Comparison of ENCODE assay signal across 22 cellular contexts in the genomic region with DNA sequence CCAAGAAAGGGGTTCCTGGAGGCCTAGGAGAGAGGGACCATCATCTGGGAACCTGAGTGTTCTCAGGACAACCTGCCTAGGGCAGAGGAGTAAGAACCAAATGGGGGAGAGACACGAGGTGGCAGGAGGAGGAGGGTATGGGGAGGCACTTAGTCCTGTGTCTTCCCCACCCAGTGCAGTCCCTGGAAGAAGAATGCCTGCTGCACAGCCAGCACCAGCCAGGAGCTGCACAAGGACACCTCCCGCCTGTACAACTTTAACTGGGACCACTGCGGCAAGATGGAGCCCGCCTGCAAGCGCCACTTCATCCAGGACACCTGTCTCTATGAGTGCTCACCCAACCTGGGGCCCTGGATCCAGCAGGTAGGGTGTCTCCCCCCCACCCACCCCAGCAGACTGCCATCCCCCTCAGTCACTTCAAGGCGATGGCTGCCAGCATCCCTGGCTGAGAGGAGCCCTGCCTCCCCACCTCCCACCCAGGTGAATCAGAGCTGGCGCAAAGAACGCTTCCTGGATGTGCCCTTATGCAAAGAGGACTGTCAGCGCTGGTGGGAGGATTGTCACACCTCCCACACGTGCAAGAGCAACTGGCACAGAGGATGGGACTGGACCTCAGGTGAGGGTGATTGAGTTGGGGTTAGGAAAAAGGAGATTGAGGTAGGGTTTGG. TPM values are rescaled to one million over a fixed set of nuclear protein-coding genes. Genes with fewer than 3 reads are reported as not detected.
DNase-seq lines count a peak whose midpoint lies in the region; ATAC-seq and TF ChIP-seq lines count a peak whose summit lies in the region.
"Had no signal": no experiment of that assay in that cellular context is flagged by ENCODE, and none has a peak within 500 bp of the region (broad histone marks: within the 10 kb centered on the region; RNA-seq: fewer than 3 reads in every experiment).

No MANE protein-coding gene starts in this region.

- H3K36me3 ChIP-seq in esophagus muscularis mucosa (no peaks in the 10 kb centered on the region), tibial nerve (no peaks in the 10 kb centered on the region)
- H3K36me3 ChIP-seq: gastrocnemius medialis, lower lobe of right lung had no signal

- H3K27ac ChIP-seq in H9 (ENCODE audit: insufficient read length, low read depth, low read length) = no peak overlapping the region
- no peak overlapping the region for H3K27ac ChIP-seq in esophagus muscularis mucosa (replicated peaks in 1 of 4)
- H3K27ac ChIP-seq in tibial nerve = no peak overlapping the region
- H3K27ac ChIP-seq: epithelial cell of prostate, lower lobe of right lung, psoas muscle had no signal

- no peak for TF ChIP-seq CTCF in H9 (conservative IDR thresholded peaks at IDR 0.05)
- TF ChIP-seq CTCF in esophagus muscularis mucosa (IDR thresholded peaks at IDR 0.05) = no peak
- no peak for TF ChIP-seq CTCF in tibial nerve (IDR thresholded peaks at IDR 0.05)

- H3K14ac ChIP-seq in H9 (ENCODE audit: insufficient read depth, low read length) = no peak overlapping the region

- peaks cover 2% of the 10 kb centered on the region; the same call in 1 of the 2 replicates for H3K79me2 ChIP-seq in H9 (ENCODE audit: insufficient read depth, low read length)

- no peak overlapping the region for H3K9ac ChIP-seq in H9 (ENCODE audit: extremely low read depth, insufficient read length, low read length)

- DNase-seq in activated effector memory CD4-positive, alpha-beta T cell treated with anti-CD3 and anti-CD28 coated beads, Interleukin-2, amount 50 U/mL, for 16 hours = peak; percentile 53
- no peak for DNase-seq in activated effector memory CD4-positive, alpha-beta T cell treated with Interleukin-2 at 50 U/mL for 16 hours
- DNase-seq in H9 (peak; percentile 19), esophagus muscularis mucosa (ENCODE audit: extremely low spot score) (peak; percentile 88), tibial nerve (ENCODE audit: low spot score in 2 of 2) (no peak)
- DNase-seq in stimulated activated CD8-positive, alpha-beta memory T cell treated with anti-CD3 and anti-CD28 coated beads, Interleukin-4, amount 100 ng/mL, for 48 hours = peak; percentile 21
- no peak for DNase-seq in effector memory CD8-positive, alpha-beta T cell
- DNase-seq: activated gamma-delta T cell treated with Interleukin-2 at 50 U/mL for 16 hours; IMR-90; lower lobe of right lung; NCI-H2029; psoas muscle; SIG-M5; stimulated activated naive CD4-positive, alpha-beta T cell; T-helper 2 cell had no signal

- H3T11ph ChIP-seq in H9 (ENCODE audit: low read length) = no peak overlapping the region

- H3K36me3 Mint-ChIP-seq in H9 (ENCODE audit: insufficient read depth in 1 of 3, low read depth in 3 of 3) = peaks cover 0 to 5% (median 0%) of the 10 kb centered on the region in 3 experiments; a peak in 1 of 7 replicates
- H3K36me3 Mint-ChIP-seq in effector memory CD8-positive, alpha-beta T cell (ENCODE audit: insufficient read depth) = peaks cover 4% of the 10 kb centered on the region
- H3K36me3 Mint-ChIP-seq: naive thymus-derived CD8-positive, alpha-beta T cell; WTC11 had no signal

- no peak overlapping the region for H2BK20ac ChIP-seq in H9 (ENCODE audit: low read depth, low read length, poor library complexity, severe bottlenecking)

- H3K23ac ChIP-seq in H9 (ENCODE audit: insufficient read length, low read depth, low read length) = no peak overlapping the region

- peaks cover 33% of the 10 kb centered on the region for H3K27me3 Mint-ChIP-seq in H9 (ENCODE audit: low read depth)
- peaks cover 29 to 32% of the 10 kb centered on the region in 2 donors for H3K27me3 Mint-ChIP-seq in effector memory CD8-positive, alpha-beta T cell

- H3K4me3 Mint-ChIP-seq in H9 = peak overlapping the region in 1 of 2 experiments; percentile 36; a peak in 1 of 5 replicates
- no peak overlapping the region for H3K4me3 Mint-ChIP-seq in effector memory CD8-positive, alpha-beta T cell
- H3K4me3 Mint-ChIP-seq: WTC11 had no signal

- H3K4me1 ChIP-seq in H9 (ENCODE audit: insufficient read depth, low read length) = peaks cover 2% of the 10 kb centered on the region; the same call in 1 of the 2 replicates
- H3K4me1 ChIP-seq in esophagus muscularis mucosa = peaks cover 14 to 23% (median 20%) of the 10 kb centered on the region in 4 donors
- peaks cover 0 to 23% (median 19%) of the 10 kb centered on the region in 4 donors for H3K4me1 ChIP-seq in tibial nerve

- TF ChIP-seq POLR2A in esophagus muscularis mucosa (IDR thresholded peaks at IDR 0.05; ENCODE audit: low read depth) = no peak
- no peak for TF ChIP-seq POLR2A in tibial nerve (IDR thresholded peaks at IDR 0.05)

- no peak overlapping the region for H3K4ac ChIP-seq in H9 (ENCODE audit: low read depth, low read length)

- no peak overlapping the region for H4K91ac ChIP-seq in H9 (ENCODE audit: insufficient read length, low read depth, low read length)

- no peak overlapping the region for H2AK5ac ChIP-seq in H9 (ENCODE audit: insufficient read length, low read length)

- no peak overlapping the region for H2BK15ac ChIP-seq in H9 (ENCODE audit: low read depth, low read length)

- no peak overlapping the region for H3K56ac ChIP-seq in H9 (ENCODE audit: insufficient read length, low read depth, low read length)

- H3K4me1 Mint-ChIP-seq in H9 = peaks cover 26 to 34% of the 10 kb centered on the region in 2 experiments
- H3K4me1 Mint-ChIP-seq in effector memory CD8-positive, alpha-beta T cell (ENCODE audit: low read depth in 2 of 2) = peaks cover 23 to 27% of the 10 kb centered on the region in 2 donors

- TF ChIP-seq EP300 in esophagus muscularis mucosa (IDR thresholded peaks at IDR 0.05) (no peak), tibial nerve (IDR thresholded peaks at IDR 0.05) (no peak)

- intact Hi-C loops in esophagus muscularis mucosa (cut with DNase I) = loop anchor here (5.0 to 10.0 kb wide), 2 partner anchors 196 to 211 kb away; a partner anchor contains a TSS

- H2BK5ac ChIP-seq in H9 (ENCODE audit: insufficient read length, low read length) = no peak overlapping the region

- peaks cover 3% of the 10 kb centered on the region for H3K79me1 ChIP-seq in H9 (ENCODE audit: insufficient read depth, low read depth, low read length, poor library complexity, severe bottlenecking)

- H4K5ac ChIP-seq in H9 (ENCODE audit: insufficient read length, low read depth, low read length) = no peak overlapping the region

- WGBS in H9 (ENCODE audit: extremely low coverage, insufficient read length, low lambda C conversion rate) = no CpG with 5 or more reads among the region's 10 CpGs
- WGBS in esophagus muscularis mucosa = 89% methylated on average over 8 of the region's 10 CpGs
- WGBS in tibial nerve, 2 donors = 82 to 91% methylated on average over 7 to 9 of the region's 10 CpGs

- no peaks in the 10 kb centered on the region for H3K27me3 ChIP-seq in H9 (ENCODE audit: insufficient read depth, low read length)
- peaks cover 0 to 6% (median 0%) of the 10 kb centered on the region in 4 donors for H3K27me3 ChIP-seq in esophagus muscularis mucosa
- H3K27me3 ChIP-seq in tibial nerve = no peaks in the 10 kb centered on the region
- H3K27me3 ChIP-seq: gastrocnemius medialis had no signal

- no peak overlapping the region for H2BK12ac ChIP-seq in H9 (ENCODE audit: insufficient read length, low read depth, low read length)

- H4K20me1 ChIP-seq in H9 (ENCODE audit: control insufficient read depth, insufficient read depth, insufficient read length) = no peaks in the 10 kb centered on the region

- H3K18ac ChIP-seq in H9 (ENCODE audit: insufficient read length, low read depth, low read length) = no peak overlapping the region

- H3K23me2 ChIP-seq in H9 (ENCODE audit: insufficient read length, low read depth, low read length, poor library complexity, severe bottlenecking) = peaks cover 16% of the 10 kb centered on the region

- H3K9me3 Mint-ChIP-seq in H9 = no peaks in the 10 kb centered on the region
- H3K9me3 Mint-ChIP-seq in effector memory CD8-positive, alpha-beta T cell = no peaks in the 10 kb centered on the region
- H3K9me3 Mint-ChIP-seq: naive thymus-derived CD8-positive, alpha-beta T cell; WTC11 had no signal

- no peak overlapping the region for H3K4me2 ChIP-seq in H9 (ENCODE audit: insufficient read depth, insufficient read length, low read length)

- no peak overlapping the region for H4K8ac ChIP-seq in H9 (replicated peaks; ENCODE audit: insufficient read length, low read depth, low read length)

- no peaks in the 10 kb centered on the region for H3K9me3 ChIP-seq in H9 (ENCODE audit: control insufficient read depth, low read depth, low read length)
- no peaks in the 10 kb centered on the region for H3K9me3 ChIP-seq in esophagus muscularis mucosa
- H3K9me3 ChIP-seq in tibial nerve = no peaks in the 10 kb centered on the region
- H3K9me3 ChIP-seq: gastrocnemius medialis, lower lobe of right lung, psoas muscle had no signal

- H3K4me3 ChIP-seq in esophagus muscularis mucosa (no peak overlapping the region), tibial nerve (no peak overlapping the region)
- H3K4me3 ChIP-seq: gastrocnemius medialis, lower lobe of right lung, psoas muscle had no signal

- H2AFZ ChIP-seq in H9 (ENCODE audit: low read length) = no peak overlapping the region

- no peak overlapping the region; a peak in 1 of 7 replicates for H3K27ac Mint-ChIP-seq in H9
- peak overlapping the region in 1 of 2 donors; percentile 6 for H3K27ac Mint-ChIP-seq in effector memory CD8-positive, alpha-beta T cell
- H3K27ac Mint-ChIP-seq: WTC11 had no signal

- no peak overlapping the region for H2BK120ac ChIP-seq in H9 (ENCODE audit: low read depth, low read length, poor library complexity, severe bottlenecking)

- no peak for ATAC-seq in effector memory CD8-positive, alpha-beta T cell (replicated peaks)
- ATAC-seq in HG02610 (IDR thresholded peaks at IDR 0.05; ENCODE audit: unreplicated experiment) = no peak
- ATAC-seq: gastrocnemius medialis; lower lobe of right lung; naive thymus-derived CD8-positive, alpha-beta T cell; psoas muscle; WTC11 had no signal

RNA-seq across cellular contexts. Expression of a gene that starts 3.7 kb away (rescaled TPM):
- total RNA-seq in H9 (2021) (207 and 214 TPM in 2 replicates), esophagus muscularis mucosa (100 to 1,000 TPM in 2 of 4 donors, 10 to 100 TPM in 2; 61.6 to 158 (median 100) TPM), tibial nerve (100 to 1,000 TPM in 2 of 4 donors, 10 to 100 TPM in 2; 73.6 to 137 (median 94.8) TPM)

RNA-seq across cellular contexts. Expression of a gene that starts 4.2 kb away (rescaled TPM):
- total RNA-seq in H9 (2021) (not detected in 2 replicates), esophagus muscularis mucosa (10 to 100 TPM; 26.6 to 78.7 (median 33.1) TPM), tibial nerve (10 to 100 TPM; 27.8 to 60.9 (median 35.7) TPM)
- total RNA-seq: A673, IMR-90, NCI-H460, WTC11 had no signal

RNA-seq across cellular contexts. Expression of a gene that starts 23.1 kb away (rescaled TPM):
- total RNA-seq in H9 (2021) (1.1 and 1.4 TPM in 2 replicates), esophagus muscularis mucosa (1 to 10 TPM; 1.2 to 1.3 (median 1.3) TPM), tibial nerve (not detected)
- total RNA-seq: A673; gastrocnemius medialis; IMR-90; lower lobe of right lung; naive thymus-derived CD8-positive, alpha-beta T cell; NCI-H460; psoas muscle had no signal

RNA-seq across cellular contexts. Expression of a gene that starts 28.9 kb away (rescaled TPM):
- total RNA-seq in H9 (2021) = 0.92 and 1.2 TPM in 2 replicates
- total RNA-seq in esophagus muscularis mucosa = 1 to 10 TPM in 1 of 4 donors, under 1 TPM in 1, not detected in 2; 0.40 to 1.0 TPM
- under 1 TPM in 2 of 4 donors, not detected in 2; 0.39 to 0.66 TPM for total RNA-seq in tibial nerve
- total RNA-seq: A673; gastrocnemius medialis; IMR-90; naive thymus-derived CD8-positive, alpha-beta T cell; NCI-H460 had no signal

Comparison
In these comparisons a context has a peak if more than half of its experiments do, and no peak if none do; other contexts are left out.
1. DNase-seq: peak in activated effector memory CD4-positive, alpha-beta T cell treated with anti-CD3 and anti-CD28 coated beads, Interleukin-2, amount 50 U/mL, for 16 hours (single experiment), H9 (single experiment), esophagus muscularis mucosa (single experiment) and stimulated activated CD8-positive, alpha-beta memory T cell treated with anti-CD3 and anti-CD28 coated beads, Interleukin-4, amount 100 ng/mL, for 48 hours (single experiment); none in activated effector memory CD4-positive, alpha-beta T cell treated with Interleukin-2 at 50 U/mL for 16 hours (single experiment), effector memory CD8-positive, alpha-beta T cell (0 of 3) and tibial nerve (0 of 2).
2. RNA of a gene that starts 4.2 kb away (total RNA-seq): 27.8 to 60.9 TPM in tibial nerve and 26.6 to 78.7 TPM in esophagus muscularis mucosa; not detected in H9; every median in the first group is over 10 times any median in the second.